Comparison of ENCODE assay signal across 8 cellular contexts in genomic region chr14:50944647-50945413, GRCh38. TPM values are rescaled to one million over a fixed set of nuclear protein-coding genes. Genes with fewer than 3 reads are reported as not detected.
A peak's percentile ranks its signal among the peaks of the same experiment; 100 is the strongest.
DNase-seq lines count a peak whose midpoint lies in the region; ATAC-seq and FAIRE-seq lines count a peak whose summit lies in the region.

No MANE protein-coding gene starts in this region.

- 11% methylated on average over 29 of the region's 29 CpGs for WGBS in urinary bladder

- DNase-seq in stimulated activated CD4-positive, alpha-beta T cell treated with anti-CD3 and anti-CD28 coated beads, Interleukin-4, amount 100 ng/mL, for 1 hour: peak; percentile 1
- DNase-seq in stimulated activated CD4-positive, alpha-beta T cell treated with anti-CD3 and anti-CD28 coated beads, Interleukin-12 subunit alpha, Interleukin-12 subunit beta, amount 100 ng/mL, for 4 hours: no peak
- peak; percentile 51 for DNase-seq in HTR-8/SVneo (ENCODE audit: insufficient read length, low spot score)
- DNase-seq in SHP77 treated with DMSO at 0.1 percent for 48 hours (lab: John Stamatoyannopoulos, UW): peak; percentile 47
- DNase-seq in effector memory CD8-positive, alpha-beta T cell: no peak

- no peaks in the 10 kb centered on the region for H3K9me3 Mint-ChIP-seq in effector memory CD8-positive, alpha-beta T cell

- H3K4me3 Mint-ChIP-seq in effector memory CD8-positive, alpha-beta T cell: peak overlapping the region; percentile 86 to 88

- peaks cover 7% of the 10 kb centered on the region in 2 donors for H3K4me1 Mint-ChIP-seq in effector memory CD8-positive, alpha-beta T cell (ENCODE audit: low read depth in 2 of 2)

- H3K4me1 ChIP-seq in mononuclear cell (ENCODE audit: insufficient read depth, low read length): peaks cover 41% of the 10 kb centered on the region
- no peaks in the 10 kb centered on the region for H3K4me1 ChIP-seq in urinary bladder (ENCODE audit: insufficient read depth)

- peaks cover 39 to 49% of the 10 kb centered on the region in 2 donors for H3K27me3 Mint-ChIP-seq in effector memory CD8-positive, alpha-beta T cell

- H3K27ac Mint-ChIP-seq in effector memory CD8-positive, alpha-beta T cell: peak overlapping the region in 1 of 2 donors; percentile 32

- peak; percentile 21 for ATAC-seq in effector memory CD8-positive, alpha-beta T cell (replicated peaks)
- no peak for ATAC-seq in HG02798 (IDR thresholded peaks at IDR 0.05; ENCODE audit: poor library complexity, unreplicated experiment)

- H3K36me3 ChIP-seq in urinary bladder (ENCODE audit: insufficient read depth): no peaks in the 10 kb centered on the region

- FAIRE-seq in HTR-8/SVneo (lab: Jason Lieb, UNC): no peak

- H3K27me3 ChIP-seq in mononuclear cell (ENCODE audit: insufficient read depth, low read length): peaks cover 19% of the 10 kb centered on the region

- peak overlapping the region; percentile 79 for H3K27ac ChIP-seq in urinary bladder (ENCODE audit: low read depth)

- peak overlapping the region; percentile 66 for H3K4me3 ChIP-seq in mononuclear cell (ENCODE audit: low read length)
- H3K4me3 ChIP-seq in urinary bladder (ENCODE audit: low read depth, low read length): peak overlapping the region; percentile 61

- H3K36me3 Mint-ChIP-seq in effector memory CD8-positive, alpha-beta T cell (ENCODE audit: insufficient read depth): no peaks in the 10 kb centered on the region

- no peaks in the 10 kb centered on the region for H3K9me3 ChIP-seq in mononuclear cell (ENCODE audit: low read depth, low read length)

RNA-seq across cellular contexts. Expression of gene PYGL, which starts 0.5 kb away (rescaled TPM):
- total RNA-seq in mononuclear cell: 51.3 TPM
- total RNA-seq in urinary bladder: 30.5 TPM
- polyA plus RNA-seq in urinary bladder: 28.6 TPM

Comparison
In these comparisons a context has a peak if more than half of its experiments do, and no peak if none do; other contexts are left out.
1. DNase-seq: peak in stimulated activated CD4-positive, alpha-beta T cell treated with anti-CD3 and anti-CD28 coated beads, Interleukin-4, amount 100 ng/mL, for 1 hour (single experiment), HTR-8/SVneo (single experiment) and SHP77 treated with DMSO at 0.1 percent for 48 hours (single experiment); none in stimulated activated CD4-positive, alpha-beta T cell treated with anti-CD3 and anti-CD28 coated beads, Interleukin-12 subunit alpha, Interleukin-12 subunit beta, amount 100 ng/mL, for 4 hours (single experiment) and effector memory CD8-positive, alpha-beta T cell (0 of 3).